1 cellular context compared by ENCODE assay signal in genomic region chr19:12884926-12885748, GRCh38.
TF ChIP-seq lines count a peak whose summit lies in the region.

No MANE protein-coding gene starts in this region.

TF ChIP-seq in K562, 482 proteins besides CTCF, POLR2A, EP300 and RAD21 (continued from another document and continues in another):
- TF ChIP-seq, protein P1, sequence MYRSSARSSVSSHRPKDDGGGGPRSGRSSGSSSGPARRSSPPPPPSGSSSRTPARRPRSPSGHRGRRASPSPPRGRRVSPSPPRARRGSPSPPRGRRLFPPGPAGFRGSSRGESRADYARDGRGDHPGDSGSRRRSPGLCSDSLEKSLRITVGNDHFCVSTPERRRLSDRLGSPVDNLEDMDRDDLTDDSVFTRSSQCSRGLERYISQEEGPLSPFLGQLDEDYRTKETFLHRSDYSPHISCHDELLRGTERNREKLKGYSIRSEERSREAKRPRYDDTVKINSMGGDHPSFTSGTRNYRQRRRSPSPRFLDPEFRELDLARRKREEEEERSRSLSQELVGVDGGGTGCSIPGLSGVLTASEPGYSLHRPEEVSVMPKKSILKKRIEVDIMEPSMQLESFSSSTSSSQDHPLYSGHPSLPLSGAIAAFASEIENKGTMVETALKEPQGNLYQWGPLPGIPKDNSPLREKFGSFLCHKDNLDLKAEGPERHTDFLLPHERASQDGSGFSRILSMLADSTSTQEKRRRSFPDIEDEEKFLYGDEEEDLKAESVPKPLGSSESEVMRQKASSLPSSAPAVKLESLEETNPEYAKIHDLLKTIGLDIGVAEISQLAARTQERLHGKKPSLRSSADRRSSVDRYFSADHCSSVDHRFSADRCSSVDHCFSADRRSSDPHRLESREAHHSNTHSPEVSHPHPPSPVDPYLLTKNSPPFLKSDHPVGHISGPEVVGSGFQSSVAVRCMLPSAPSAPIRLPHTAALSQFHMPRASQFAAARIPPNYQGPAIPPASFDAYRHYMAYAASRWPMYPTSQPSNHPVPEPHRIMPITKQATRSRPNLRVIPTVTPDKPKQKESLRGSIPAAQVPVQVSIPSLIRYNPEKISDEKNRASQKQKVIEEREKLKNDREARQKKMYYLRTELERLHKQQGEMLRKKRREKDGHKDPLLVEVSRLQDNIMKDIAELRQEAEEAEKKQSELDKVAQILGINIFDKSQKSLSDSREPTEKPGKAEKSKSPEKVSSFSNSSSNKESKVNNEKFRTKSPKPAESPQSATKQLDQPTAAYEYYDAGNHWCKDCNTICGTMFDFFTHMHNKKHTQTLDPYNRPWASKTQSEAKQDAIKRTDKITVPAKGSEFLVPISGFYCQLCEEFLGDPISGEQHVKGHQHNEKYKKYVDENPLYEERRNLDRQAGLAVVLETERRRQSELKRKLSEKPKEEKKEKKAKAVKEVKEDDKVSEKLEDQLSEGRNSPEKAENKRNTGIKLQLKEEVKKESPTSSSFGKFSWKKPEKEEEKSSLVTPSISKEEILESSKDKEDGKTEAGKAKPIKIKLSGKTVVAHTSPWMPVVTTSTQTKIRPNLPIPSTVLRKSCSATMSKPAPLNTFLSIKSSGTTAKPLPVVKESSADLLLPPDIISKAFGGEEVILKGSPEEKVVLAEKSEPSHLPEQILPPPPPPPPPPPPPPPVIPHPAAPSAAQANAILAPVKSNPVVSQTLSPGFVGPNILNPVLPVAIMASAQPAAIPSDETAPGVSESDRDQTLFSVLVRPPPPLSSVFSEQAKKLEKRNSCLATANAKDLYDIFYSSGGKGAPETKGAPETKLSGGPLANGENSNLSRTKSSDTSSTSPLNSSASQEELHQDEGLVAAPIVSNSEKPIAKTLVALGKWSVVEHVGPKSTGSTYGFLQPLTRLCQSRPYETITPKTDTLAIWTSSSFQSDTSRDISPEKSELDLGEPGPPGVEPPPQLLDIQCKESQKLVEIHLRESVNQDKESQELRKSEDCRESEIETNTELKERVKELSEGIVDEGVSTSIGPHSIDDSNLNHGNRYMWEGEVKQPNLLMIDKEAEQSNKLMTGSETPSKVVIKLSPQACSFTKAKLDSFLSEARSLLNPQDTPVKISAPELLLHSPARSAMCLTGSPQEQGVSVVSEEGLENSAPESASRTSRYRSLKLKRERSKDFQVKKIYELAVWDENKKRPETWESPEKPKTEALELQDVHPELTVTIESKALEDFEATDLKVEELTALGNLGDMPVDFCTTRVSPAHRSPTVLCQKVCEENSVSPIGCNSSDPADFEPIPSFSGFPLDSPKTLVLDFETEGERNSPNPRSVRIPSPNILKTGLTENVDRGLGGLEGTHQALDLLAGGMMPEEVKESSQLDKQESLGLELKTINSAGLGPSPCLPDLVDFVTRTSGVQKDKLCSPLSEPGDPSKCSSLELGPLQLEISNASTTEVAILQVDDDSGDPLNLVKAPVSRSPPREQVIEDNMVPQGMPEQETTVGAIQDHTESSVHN (IDR thresholded peaks at IDR 0.05; ENCODE audit: borderline replicate concordance in 1 of 2, low read depth in 1 of 2), result no peak
- peak; percentile 50 for TF ChIP-seq E2F8 (IDR thresholded peaks at IDR 0.05; ENCODE audit: low read depth, partially characterized antibody)
- peak; percentile 49; the same call in 1 of the 2 replicates for TF ChIP-seq NBN (IDR thresholded peaks at IDR 0.05; ENCODE audit: low read depth)
- no peak for TF ChIP-seq RBBP5 (IDR thresholded peaks at IDR 0.05; ENCODE audit: borderline replicate concordance, insufficient read depth, low read length, poor library complexity, severe bottlenecking)
- TF ChIP-seq ZBTB8A (IDR thresholded peaks at IDR 0.05; ENCODE audit: partially characterized antibody), result no peak
- TF ChIP-seq NONO (IDR thresholded peaks at IDR 0.05; ENCODE audit: low read depth in 2 of 2, low read length in 1 of 2), result peak in 1 of 2 experiments; percentile 46; a peak in 1 of 4 replicates
- TF ChIP-seq NR1H2 (CRISPR knock-in tag; IDR thresholded peaks at IDR 0.05), result peak; percentile 39; the same call in 1 of the 2 replicates
- 0 out of 2 replicates have a peak, but pooled peaks have one; percentile 22 for TF ChIP-seq STAG1 (CRISPR knock-in tag; IDR thresholded peaks at IDR 0.05; ENCODE audit: borderline replicate concordance)
- TF ChIP-seq MLX (CRISPR knock-in tag; conservative IDR thresholded peaks at IDR 0.05), result peak in 1 of 2 experiments; percentile 22; a peak in 1 of 4 replicates
- no peak for TF ChIP-seq SLC30A9 (CRISPR knock-in tag; IDR thresholded peaks at IDR 0.05)
- peak; percentile 13; the same call in 1 of the 2 replicates for TF ChIP-seq ZBED1 (IDR thresholded peaks at IDR 0.05)
- no peak for TF ChIP-seq FOS (IDR thresholded peaks at IDR 0.05; ENCODE audit: extremely low read depth, insufficient read length)
- peak; percentile 83 for TF ChIP-seq LCOR (CRISPR knock-in tag; IDR thresholded peaks at IDR 0.05)
- TF ChIP-seq, protein P2, sequence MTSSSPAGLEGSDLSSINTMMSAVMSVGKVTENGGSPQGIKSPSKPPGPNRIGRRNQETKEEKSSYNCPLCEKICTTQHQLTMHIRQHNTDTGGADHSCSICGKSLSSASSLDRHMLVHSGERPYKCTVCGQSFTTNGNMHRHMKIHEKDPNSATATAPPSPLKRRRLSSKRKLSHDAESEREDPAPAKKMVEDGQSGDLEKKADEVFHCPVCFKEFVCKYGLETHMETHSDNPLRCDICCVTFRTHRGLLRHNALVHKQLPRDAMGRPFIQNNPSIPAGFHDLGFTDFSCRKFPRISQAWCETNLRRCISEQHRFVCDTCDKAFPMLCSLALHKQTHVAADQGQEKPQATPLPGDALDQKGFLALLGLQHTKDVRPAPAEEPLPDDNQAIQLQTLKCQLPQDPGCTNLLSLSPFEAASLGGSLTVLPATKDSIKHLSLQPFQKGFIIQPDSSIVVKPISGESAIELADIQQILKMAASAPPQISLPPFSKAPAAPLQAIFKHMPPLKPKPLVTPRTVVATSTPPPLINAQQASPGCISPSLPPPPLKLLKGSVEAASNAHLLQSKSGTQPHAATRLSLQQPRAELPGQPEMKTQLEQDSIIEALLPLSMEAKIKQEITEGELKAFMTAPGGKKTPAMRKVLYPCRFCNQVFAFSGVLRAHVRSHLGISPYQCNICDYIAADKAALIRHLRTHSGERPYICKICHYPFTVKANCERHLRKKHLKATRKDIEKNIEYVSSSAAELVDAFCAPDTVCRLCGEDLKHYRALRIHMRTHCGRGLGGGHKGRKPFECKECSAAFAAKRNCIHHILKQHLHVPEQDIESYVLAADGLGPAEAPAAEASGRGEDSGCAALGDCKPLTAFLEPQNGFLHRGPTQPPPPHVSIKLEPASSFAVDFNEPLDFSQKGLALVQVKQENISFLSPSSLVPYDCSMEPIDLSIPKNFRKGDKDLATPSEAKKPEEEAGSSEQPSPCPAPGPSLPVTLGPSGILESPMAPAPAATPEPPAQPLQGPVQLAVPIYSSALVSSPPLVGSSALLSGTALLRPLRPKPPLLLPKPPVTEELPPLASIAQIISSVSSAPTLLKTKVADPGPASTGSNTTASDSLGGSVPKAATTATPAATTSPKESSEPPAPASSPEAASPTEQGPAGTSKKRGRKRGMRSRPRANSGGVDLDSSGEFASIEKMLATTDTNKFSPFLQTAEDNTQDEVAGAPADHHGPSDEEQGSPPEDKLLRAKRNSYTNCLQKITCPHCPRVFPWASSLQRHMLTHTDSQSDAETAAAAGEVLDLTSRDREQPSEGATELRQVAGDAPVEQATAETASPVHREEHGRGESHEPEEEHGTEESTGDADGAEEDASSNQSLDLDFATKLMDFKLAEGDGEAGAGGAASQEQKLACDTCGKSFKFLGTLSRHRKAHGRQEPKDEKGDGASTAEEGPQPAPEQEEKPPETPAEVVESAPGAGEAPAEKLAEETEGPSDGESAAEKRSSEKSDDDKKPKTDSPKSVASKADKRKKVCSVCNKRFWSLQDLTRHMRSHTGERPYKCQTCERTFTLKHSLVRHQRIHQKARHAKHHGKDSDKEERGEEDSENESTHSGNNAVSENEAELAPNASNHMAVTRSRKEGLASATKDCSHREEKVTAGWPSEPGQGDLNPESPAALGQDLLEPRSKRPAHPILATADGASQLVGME (CRISPR knock-in tag; IDR thresholded peaks at IDR 0.05), result peak; percentile 30; the same call in 1 of the 2 replicates
- TF ChIP-seq, protein P3, sequence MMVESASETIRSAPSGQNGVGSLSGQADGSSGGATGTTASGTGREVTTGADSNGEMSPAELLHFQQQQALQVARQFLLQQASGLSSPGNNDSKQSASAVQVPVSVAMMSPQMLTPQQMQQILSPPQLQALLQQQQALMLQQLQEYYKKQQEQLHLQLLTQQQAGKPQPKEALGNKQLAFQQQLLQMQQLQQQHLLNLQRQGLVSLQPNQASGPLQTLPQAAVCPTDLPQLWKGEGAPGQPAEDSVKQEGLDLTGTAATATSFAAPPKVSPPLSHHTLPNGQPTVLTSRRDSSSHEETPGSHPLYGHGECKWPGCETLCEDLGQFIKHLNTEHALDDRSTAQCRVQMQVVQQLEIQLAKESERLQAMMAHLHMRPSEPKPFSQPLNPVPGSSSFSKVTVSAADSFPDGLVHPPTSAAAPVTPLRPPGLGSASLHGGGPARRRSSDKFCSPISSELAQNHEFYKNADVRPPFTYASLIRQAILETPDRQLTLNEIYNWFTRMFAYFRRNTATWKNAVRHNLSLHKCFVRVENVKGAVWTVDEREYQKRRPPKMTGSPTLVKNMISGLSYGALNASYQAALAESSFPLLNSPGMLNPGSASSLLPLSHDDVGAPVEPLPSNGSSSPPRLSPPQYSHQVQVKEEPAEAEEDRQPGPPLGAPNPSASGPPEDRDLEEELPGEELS (CRISPR knock-in tag; IDR thresholded peaks at IDR 0.05; ENCODE audit: borderline replicate concordance), result peak; percentile 76
- TF ChIP-seq ZNF77 (CRISPR knock-in tag; IDR thresholded peaks at IDR 0.05), result no peak
- peak in 1 of 2 experiments; percentile 55; a peak in 1 of 4 replicates for TF ChIP-seq TRIM24 (IDR thresholded peaks at IDR 0.05)
- TF ChIP-seq C11orf30 (IDR thresholded peaks at IDR 0.05; ENCODE audit: low read depth), result 0 out of 2 replicates have a peak, but pooled peaks have one; percentile 18
- TF ChIP-seq FOSL1 (tag; conservative IDR thresholded peaks at IDR 0.05), result 0 out of 2 replicates have a peak, but pooled peaks have one; percentile 32
- TF ChIP-seq DMBX1 (CRISPR knock-in tag; IDR thresholded peaks at IDR 0.05; ENCODE audit: borderline replicate concordance), result peak; percentile 55
- 0 out of 2 replicates have a peak, but pooled peaks have one; percentile 11 for TF ChIP-seq TEAD4 (IDR thresholded peaks at IDR 0.05; ENCODE audit: low read length)
- no peak for TF ChIP-seq TEAD4 (CRISPR knock-in tag; IDR thresholded peaks at IDR 0.05; ENCODE audit: borderline replicate concordance)
- TF ChIP-seq ZKSCAN8 (CRISPR knock-in tag; IDR thresholded peaks at IDR 0.05), result peak; percentile 71; the same call in 1 of the 2 replicates
- no peak for TF ChIP-seq SMARCB1 (IDR thresholded peaks at IDR 0.05; ENCODE audit: insufficient read length, low read depth)
- TF ChIP-seq EP400 (IDR thresholded peaks at IDR 0.05), result peak; percentile 91
- TF ChIP-seq CAMTA2 (CRISPR knock-in tag; conservative IDR thresholded peaks at IDR 0.05), result 0 out of 2 replicates have a peak, but pooled peaks have one; percentile 36
- TF ChIP-seq PCBP2 (IDR thresholded peaks at IDR 0.05; ENCODE audit: low read depth, low read length, poor library complexity, severe bottlenecking), result no peak
- 0 out of 2 replicates have a peak, but pooled peaks have one; percentile 18 for TF ChIP-seq ZNF232 (CRISPR knock-in tag; IDR thresholded peaks at IDR 0.05)
- TF ChIP-seq ZNF398 (CRISPR knock-in tag; IDR thresholded peaks at IDR 0.05), result no peak
- TF ChIP-seq, protein P4, sequence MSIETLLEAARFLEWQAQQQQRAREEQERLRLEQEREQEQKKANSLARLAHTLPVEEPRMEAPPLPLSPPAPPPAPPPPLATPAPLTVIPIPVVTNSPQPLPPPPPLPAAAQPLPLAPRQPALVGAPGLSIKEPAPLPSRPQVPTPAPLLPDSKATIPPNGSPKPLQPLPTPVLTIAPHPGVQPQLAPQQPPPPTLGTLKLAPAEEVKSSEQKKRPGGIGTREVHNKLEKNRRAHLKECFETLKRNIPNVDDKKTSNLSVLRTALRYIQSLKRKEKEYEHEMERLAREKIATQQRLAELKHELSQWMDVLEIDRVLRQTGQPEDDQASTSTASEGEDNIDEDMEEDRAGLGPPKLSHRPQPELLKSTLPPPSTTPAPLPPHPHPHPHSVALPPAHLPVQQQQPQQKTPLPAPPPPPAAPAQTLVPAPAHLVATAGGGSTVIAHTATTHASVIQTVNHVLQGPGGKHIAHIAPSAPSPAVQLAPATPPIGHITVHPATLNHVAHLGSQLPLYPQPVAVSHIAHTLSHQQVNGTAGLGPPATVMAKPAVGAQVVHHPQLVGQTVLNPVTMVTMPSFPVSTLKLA (conservative IDR thresholded peaks at IDR 0.05), result peak; percentile 93 to 95
